Comparison of ENCODE assay signal across 26 cellular contexts in genomic region chr2:223404616-223405015, GRCh38.
"Had no signal": no experiment of that assay in that cellular context is flagged by ENCODE, and none has a peak within 500 bp of the region (broad histone marks: within the 10 kb centered on the region; RNA-seq: fewer than 3 reads in every experiment).

No MANE protein-coding gene starts in this region.

- H3K9me3 ChIP-seq: SJSA1, SK-N-SH had no signal

- H3K27ac ChIP-seq: KMS-11, SJSA1 had no signal

- H3K36me3 ChIP-seq: SJSA1 had no signal

- DNase-seq: Kasumi-1, MV-4-11, NCI-H1048, NCI-H1105, NCI-H1417, NCI-H1436 treated with DMSO at 0.1 percent for 48 hours, NCI-H1694, NCI-H1930, NCI-H2081 treated with DMSO at 0.1 percent for 48 hours, NCI-H2171, NCI-H226, NCI-H446, NCI-H510A, NCI-H524 treated with DMSO at 0.1 percent for 48 hours, NCI-H69, NCI-H774, Right ventricle myocardium superior, SIG-M5, SK-N-SH, SW 1271, T-cell had no signal

- ATAC-seq: K562, T-cell had no signal

- FAIRE-seq: HTR-8/SVneo, K562, RCC 7860 had no signal

- H3K4me1 ChIP-seq: SJSA1 had no signal

- H3K27me3 ChIP-seq: SJSA1 had no signal

- H3K4me3 ChIP-seq: K562, SJSA1 had no signal
